ENCODE assay signal across 23 cellular contexts in genomic region chr4:180054291-180054690, GRCh38.
"Had no signal": no experiment of that assay in that cellular context is flagged by ENCODE, and none has a peak within 500 bp of the region (broad histone marks: within the 10 kb centered on the region; RNA-seq: fewer than 3 reads in every experiment).

No MANE protein-coding gene starts in this region.

- H3K27ac Mint-ChIP-seq: dendritic cell treated with granulocyte-macrophage colony-stimulating factor and Interleukin-4, amounts not matched to agents 40 ng/mL and 50 ng/mL, for 4 days; mesothelial cell of epicardium; naive B cell; nephron; stimulated activated naive B cell treated with anti-CD40 and anti-IgM and Interleukin-4, amounts not matched to agents 10 μg/mL and 1 μg/mL and 100 μg/mL, for 72 hours; stimulated activated naive CD8-positive, alpha-beta T cell treated with anti-CD3 and anti-CD28 coated beads, Interleukin-15, Interleukin-2, amounts not matched to agents 100 ng/mL and 50 ng/mL, for 24 hours had no signal

- H3K9me3 ChIP-seq: colonic mucosa, mucosa of descending colon, ovary, right lobe of liver, suprapubic skin, transverse colon, upper lobe of right lung, uterus had no signal

- ATAC-seq: left lobe of liver; mucosa of descending colon; right lobe of liver; stimulated activated naive B cell treated with anti-CD40 and anti-IgM and Interleukin-4, amounts not matched to agents 10 μg/mL and 1 μg/mL and 100 μg/mL, for 72 hours; upper lobe of right lung had no signal

- H3K4me3 Mint-ChIP-seq: dendritic cell treated with granulocyte-macrophage colony-stimulating factor and Interleukin-4, amounts not matched to agents 40 ng/mL and 50 ng/mL, for 4 days; mesothelial cell of epicardium; naive B cell; nephron; stimulated activated naive B cell treated with anti-CD40 and anti-IgM and Interleukin-4, amounts not matched to agents 10 μg/mL and 1 μg/mL and 100 μg/mL, for 72 hours; stimulated activated naive CD8-positive, alpha-beta T cell treated with anti-CD3 and anti-CD28 coated beads, Interleukin-15, Interleukin-2, amounts not matched to agents 100 ng/mL and 50 ng/mL, for 24 hours had no signal

- DNase-seq: colonic mucosa; effector CD8-positive, alpha-beta T cell; kidney; mesenchymal stem cell; mucosa of descending colon; naive B cell; occipital lobe; ovary; right lobe of liver; small intestine; stimulated activated CD4-positive, alpha-beta T cell treated with anti-CD3 and anti-CD28 coated beads, Interleukin-15, amount 100 ng/mL, for 24 hours; stimulated activated CD4-positive, alpha-beta T cell treated with anti-CD3 and anti-CD28 coated beads, Interleukin-2, amount 100 ng/mL, for 48 hours; stimulated activated naive B cell treated with anti-CD40 and anti-IgM and Interleukin-4, amounts not matched to agents 10 μg/mL and 1 μg/mL and 100 μg/mL, for 72 hours; transverse colon; upper lobe of right lung; uterus had no signal

- H3K36me3 ChIP-seq: colonic mucosa, ovary, right lobe of liver, suprapubic skin, transverse colon, upper lobe of right lung, uterus had no signal

- H3K4me3 ChIP-seq: colonic mucosa, lung, mucosa of descending colon, ovary, right lobe of liver, suprapubic skin, transverse colon, upper lobe of right lung, uterus had no signal

- H3K4me1 ChIP-seq: colonic mucosa had no signal

- H3K27me3 ChIP-seq: ovary, right lobe of liver, uterus had no signal

- H3K27ac ChIP-seq: colonic mucosa, ovary, right lobe of liver, suprapubic skin, transverse colon, upper lobe of right lung, uterus had no signal

- H3K9me3 Mint-ChIP-seq: dendritic cell treated with granulocyte-macrophage colony-stimulating factor and Interleukin-4, amounts not matched to agents 40 ng/mL and 50 ng/mL, for 4 days; mesothelial cell of epicardium; naive B cell; nephron; stimulated activated naive B cell treated with anti-CD40 and anti-IgM and Interleukin-4, amounts not matched to agents 10 μg/mL and 1 μg/mL and 100 μg/mL, for 72 hours; stimulated activated naive CD8-positive, alpha-beta T cell treated with anti-CD3 and anti-CD28 coated beads, Interleukin-15, Interleukin-2, amounts not matched to agents 100 ng/mL and 50 ng/mL, for 24 hours had no signal

- H3K36me3 Mint-ChIP-seq: mesothelial cell of epicardium; stimulated activated naive B cell treated with anti-CD40 and anti-IgM and Interleukin-4, amounts not matched to agents 10 μg/mL and 1 μg/mL and 100 μg/mL, for 72 hours had no signal
